17 cellular contexts compared by ENCODE assay signal in the genomic region with DNA sequence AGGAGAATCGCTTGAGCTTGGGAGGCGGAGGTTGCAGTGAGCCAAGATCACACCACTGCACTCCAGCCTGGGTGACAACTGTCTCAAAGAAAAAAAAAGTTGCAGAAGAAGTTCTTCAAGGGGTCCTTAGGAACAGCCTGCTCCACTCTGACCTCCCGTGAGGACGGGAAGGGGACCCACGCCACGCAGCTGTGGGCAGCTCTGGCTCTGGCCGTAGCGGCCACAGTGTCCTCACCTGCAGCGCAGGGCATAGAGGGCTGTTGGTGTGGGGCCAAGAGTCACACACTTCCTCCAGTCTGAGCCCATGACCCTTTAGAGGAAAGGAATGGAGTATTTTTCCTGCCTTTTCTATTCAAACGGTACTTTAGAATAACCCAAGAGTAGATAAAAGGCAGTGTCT. TPM values are rescaled to one million over a fixed set of nuclear protein-coding genes. Genes with fewer than 3 reads are reported as not detected.
DNase-seq lines count a peak whose midpoint lies in the region; ATAC-seq, FAIRE-seq and TF ChIP-seq lines count a peak whose summit lies in the region.
"Had no signal": no experiment of that assay in that cellular context is flagged by ENCODE, and none has a peak within 500 bp of the region (broad histone marks: within the 10 kb centered on the region; RNA-seq: fewer than 3 reads in every experiment).

No MANE protein-coding gene starts in this region.

- H3K4me2 ChIP-seq in HepG2 (ENCODE audit: low read depth, low read length) = no peak overlapping the region

- H3K4me1 ChIP-seq in HepG2 (ENCODE audit: insufficient read depth, low read length) (no peaks in the 10 kb centered on the region), transverse colon (peaks cover 0 to 6% (median 3%) of the 10 kb centered on the region in 4 donors)

- no peak for ATAC-seq in stimulated activated naive CD8-positive, alpha-beta T cell treated with anti-CD3 and anti-CD28 coated beads, Interleukin-15, amount 100 ng/mL, for 72 hours
- ATAC-seq in stimulated activated naive CD8-positive, alpha-beta T cell treated with anti-CD3 and anti-CD28 coated beads, Interleukin-15, Interleukin-2, amounts not matched to agents 100 U/mL and 50 U/mL, for 24 hours = no peak
- ATAC-seq in HepG2 (no peak), GM18498 (IDR thresholded peaks at IDR 0.05; ENCODE audit: unreplicated experiment) (no peak), HG03280 (IDR thresholded peaks at IDR 0.05; ENCODE audit: unreplicated experiment) (no peak)

- H3K4me1 Mint-ChIP-seq in stimulated activated naive CD8-positive, alpha-beta T cell treated with anti-CD3 and anti-CD28 coated beads, Interleukin-15, amount 100 ng/mL, for 72 hours = peaks cover 24% of the 10 kb centered on the region

- TF ChIP-seq POLR2A in HepG2 (IDR thresholded peaks at IDR 0.05; ENCODE audit: insufficient read depth in 1 of 2, low read depth in 2 of 2, low read length in 2 of 2) = no peak
- TF ChIP-seq POLR2A in transverse colon (IDR thresholded peaks at IDR 0.05) = no peak

- no peak overlapping the region for H3K4me3 Mint-ChIP-seq in stimulated activated naive CD8-positive, alpha-beta T cell treated with anti-CD3 and anti-CD28 coated beads, Interleukin-15, amount 100 ng/mL, for 72 hours

- H3K36me3 ChIP-seq in HepG2 (replicated peaks in 1 of 2; ENCODE audit: control insufficient read depth in 1 of 2, insufficient read depth in 2 of 2, low read length in 2 of 2) = no peaks in the 10 kb centered on the region
- H3K36me3 ChIP-seq in transverse colon = no peaks in the 10 kb centered on the region
- H3K36me3 ChIP-seq: BLaER1 had no signal

- in situ Hi-C loops in HepG2 (cut with HindIII; ENCODE audit: extremely low pct_ligation_motif_present, low pct_unique_long_range_greater_than_20kb) = no loop called here
- in situ Hi-C loops in transverse colon (cut with MboI; ENCODE audit: low pct_ligation_motif_present in 1 of 4, low pct_unique_long_range_greater_than_20kb in 1 of 4, low sequenced_read_pairs in 3 of 4) = no loop called here

- H3K9me3 ChIP-seq in HepG2 (ENCODE audit: low read length) (no peaks in the 10 kb centered on the region), transverse colon (no peaks in the 10 kb centered on the region)
- H3K9me3 ChIP-seq: BLaER1 had no signal

- no TSS peak for BruUV-seq in HepG2 (replicated peaks; lab: Mats Ljungman, UMichigan)

- H3K4me3 ChIP-seq in HepG2 (replicated peaks in 1 of 3; ENCODE audit: insufficient read depth in 1 of 3, low read depth in 2 of 3, low read length in 3 of 3) (no peak overlapping the region), transverse colon (no peak overlapping the region)
- H3K4me3 ChIP-seq: BLaER1 had no signal

- TF ChIP-seq RAD21 in HepG2 (CRISPR knock-in tag; IDR thresholded peaks at IDR 0.05) = no peak

- H3K27me3 ChIP-seq in HepG2 (ENCODE audit: control insufficient read depth in 1 of 2, insufficient read depth in 2 of 2, low read length in 2 of 2) (peaks cover 61 to 96% of the 10 kb centered on the region in 2 experiments), transverse colon (peaks cover 40% of the 10 kb centered on the region)

- no peak for FAIRE-seq in HepG2 (lab: Jason Lieb, UNC)
- FAIRE-seq: G401.6, GM12892 had no signal

- no peaks in the 10 kb centered on the region for H3K79me2 ChIP-seq in HepG2 (ENCODE audit: insufficient read depth, low read length)

- no peaks in the 10 kb centered on the region for H3K9me3 Mint-ChIP-seq in stimulated activated naive CD8-positive, alpha-beta T cell treated with anti-CD3 and anti-CD28 coated beads, Interleukin-15, amount 100 ng/mL, for 72 hours
- H3K9me3 Mint-ChIP-seq: CD8-positive, alpha-beta memory T cell had no signal

- TF ChIP-seq EP300 in HepG2 (IDR thresholded peaks at IDR 0.05; ENCODE audit: low read depth in 2 of 2, low read length in 2 of 2) (no peak), HepG2 (CRISPR knock-in tag; IDR thresholded peaks at IDR 0.05; ENCODE audit: borderline replicate concordance) (no peak), transverse colon (IDR thresholded peaks at IDR 0.05; ENCODE audit: low read depth) (no peak)

- TF ChIP-seq CTCF in VCaP (conservative IDR thresholded peaks at IDR 0.05) (no peak), HepG2 (CRISPR knock-in tag; IDR thresholded peaks at IDR 0.05) (no peak), transverse colon (IDR thresholded peaks at IDR 0.05) (no peak)

- H3K27ac Mint-ChIP-seq in stimulated activated naive CD8-positive, alpha-beta T cell treated with anti-CD3 and anti-CD28 coated beads, Interleukin-15, amount 100 ng/mL, for 72 hours = peak overlapping the region; percentile 22 to 29

- POLR2A ChIA-PET in HepG2 (lab: Yijun Ruan, JAX) = no interaction called here

- CTCF ChIA-PET in HepG2 (lab: Yijun Ruan, JAX; ENCODE audit: low intra/inter-chr PET ratio, low total read pairs) = no interaction called here

- H2AFZ ChIP-seq in HepG2 (ENCODE audit: low read length) = no peak overlapping the region

- H3K27me3 Mint-ChIP-seq in stimulated activated naive CD8-positive, alpha-beta T cell treated with anti-CD3 and anti-CD28 coated beads, Interleukin-15, amount 100 ng/mL, for 72 hours = peaks cover 45% of the 10 kb centered on the region

- H3K27ac ChIP-seq in VCaP = peak overlapping the region; percentile 52
- H3K27ac ChIP-seq in HepG2 (ENCODE audit: extremely low read length, insufficient read depth, low read length) = no peak overlapping the region
- H3K27ac ChIP-seq in transverse colon = peak overlapping the region; percentile 26 to 77 (median 65)
- H3K27ac ChIP-seq: BLaER1 had no signal

- peaks cover 8% of the 10 kb centered on the region; the same call in 1 of the 2 replicates for H4K20me1 ChIP-seq in HepG2 (ENCODE audit: insufficient read depth, low read length)

- DNase-seq in stimulated activated naive CD8-positive, alpha-beta T cell treated with anti-CD3 and anti-CD28 coated beads, Interleukin-15, amount 100 ng/mL, for 72 hours = no peak
- DNase-seq in stimulated activated naive CD8-positive, alpha-beta T cell treated with anti-CD3 and anti-CD28 coated beads, Interleukin-15, Interleukin-2, amounts not matched to agents 100 U/mL and 50 U/mL, for 24 hours = no peak
- no peak for DNase-seq in HepG2 (ENCODE audit: low spot score)
- no peak for DNase-seq in transverse colon
- DNase-seq in NCI-H2081 (lab: John Stamatoyannopoulos, UW) = no peak
- DNase-seq: 8988T; CD8-positive, alpha-beta memory T cell; COR-L47; DMS 273 treated with DMSO at 0.1 percent for 48 hours; GOT3; H7 had no signal

- no peak overlapping the region for H3K9ac ChIP-seq in HepG2 (ENCODE audit: insufficient read depth, low read depth, low read length)
- H3K9ac ChIP-seq: BLaER1 had no signal

- 44% methylated on average over 10 of the region's 10 CpGs for WGBS in HepG2 (ENCODE audit: low lambda C conversion rate)
- WGBS in transverse colon (ENCODE audit: low coverage in 1 of 2), 2 donors = 91% methylated on average over 10 of the region's 10 CpGs; no CpG with 5 or more reads in 1 of the 2 donors

- intact Hi-C loops in HepG2 (cut with micrococcal nuclease; ENCODE audit: unreplicated experiment) = no loop called here
- intact Hi-C loops in transverse colon (cut with DNase I; ENCODE audit: low total_unique reads) = no loop called here

TF ChIP-seq in HepG2, 621 proteins besides CTCF, POLR2A, EP300 and RAD21:
- TF ChIP-seq ZNF337 (CRISPR knock-in tag; IDR thresholded peaks at IDR 0.05; ENCODE audit: borderline replicate concordance, low read depth) (no peak), RXRA (CRISPR knock-in tag; IDR thresholded peaks at IDR 0.05) (no peak)
- TF ChIP-seq, protein P1, sequence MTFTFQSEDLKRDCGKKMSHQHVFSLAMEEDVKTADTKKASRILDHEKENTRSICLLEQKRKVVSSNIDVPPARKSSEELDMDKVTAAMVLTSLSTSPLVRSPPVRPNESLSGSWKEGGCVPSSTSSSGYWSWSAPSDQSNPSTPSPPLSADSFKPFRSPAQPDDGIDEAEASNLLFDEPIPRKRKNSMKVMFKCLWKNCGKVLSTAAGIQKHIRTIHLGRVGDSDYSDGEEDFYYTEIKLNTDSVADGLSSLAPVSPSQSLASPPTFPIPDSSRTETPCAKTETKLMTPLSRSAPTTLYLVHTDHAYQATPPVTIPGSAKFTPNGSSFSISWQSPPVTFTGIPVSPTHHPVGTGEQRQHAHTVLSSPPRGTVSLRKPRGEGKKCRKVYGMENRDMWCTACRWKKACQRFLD (CRISPR knock-in tag; IDR thresholded peaks at IDR 0.05; ENCODE audit: borderline replicate concordance) = 0 out of 2 replicates have a peak, but pooled peaks have one; percentile 6
TF ChIP-seq in HepG2: peak in this region for 1.

RNA-seq across cellular contexts. Expression of a gene that starts 5.4 kb away (rescaled TPM):
- total RNA-seq in HepG2 (2016; rRNA removed; fragmentation: Illumina TruSeq; extraction: Trizol) (0.09 TPM in 1 of 2 replicates, not detected in the other), transverse colon (10 to 100 TPM in 1 of 4 donors, 1 to 10 TPM in 3; 1.5 to 23.9 (median 4.7) TPM)
- not detected in 2 replicates for total RNA-seq in HepG2 (2016; cell fraction: cytosol; rRNA removed; fragmentation: Illumina TruSeq; extraction: Trizol; ENCODE audit: low read depth)
- 0.04 TPM in 1 of 2 replicates, not detected in the other for total RNA-seq in HepG2 (2016; cell fraction: insoluble cytoplasmic fraction; rRNA removed; fragmentation: Illumina TruSeq; extraction: Trizol)
- 0.09 TPM in 1 of 2 replicates, not detected in the other for total RNA-seq in HepG2 (2016; cell fraction: membrane; rRNA removed; fragmentation: Illumina TruSeq; extraction: Trizol)
- 0.12 TPM in 1 of 2 replicates, not detected in the other for total RNA-seq in HepG2 (2016; cell fraction: nucleus; rRNA removed; fragmentation: Illumina TruSeq; extraction: Trizol)
- polyA plus RNA-seq in HepG2 (2011; rRNA removed) = 0.12 and 0.17 TPM in 2 replicates
- 0.09 and 0.12 TPM in 2 replicates for polyA plus RNA-seq in HepG2 (2011; cell fraction: cytosol; rRNA removed)
- 0.38 and 0.51 TPM in 2 replicates for polyA plus RNA-seq in HepG2 (2011; cell fraction: nucleus; rRNA removed)
- 0.09 and 0.19 TPM in 2 replicates for polyA plus RNA-seq in HepG2 (2012)
- not detected in 2 replicates for polyA plus RNA-seq in HepG2 (2016; cell fraction: cytosol; fragmentation: Illumina TruSeq; extraction: Trizol; ENCODE audit: low read depth)
- polyA plus RNA-seq in HepG2 (2016; cell fraction: insoluble cytoplasmic fraction; fragmentation: Illumina TruSeq; extraction: Trizol; ENCODE audit: low read depth) = 0.08 TPM in 1 of 2 replicates, not detected in the other
- polyA plus RNA-seq in HepG2 (2016; cell fraction: membrane; fragmentation: Illumina TruSeq; extraction: Trizol; ENCODE audit: low read depth) = 0.05 TPM in 1 of 2 replicates, not detected in the other
- polyA plus RNA-seq in HepG2 (2016; cell fraction: nucleus; fragmentation: Illumina TruSeq; extraction: Trizol; ENCODE audit: insufficient read depth, low read depth) = 0.35 and 0.41 TPM in 2 replicates
- 0.24 TPM in 1 of 2 replicates, not detected in the other for polyA minus RNA-seq in HepG2 (2011; rRNA and poly(A)+ RNA removed; ENCODE audit: low replicate concordance)
- polyA minus RNA-seq in HepG2 (2011; cell fraction: cytosol; rRNA and poly(A)+ RNA removed) = not detected in 2 replicates
- 0.12 and 0.13 TPM in 2 replicates for polyA minus RNA-seq in HepG2 (2011; cell fraction: nucleus; rRNA and poly(A)+ RNA removed)
- total RNA-seq: CD8-positive, alpha-beta memory T cell had no signal
- polyA plus RNA-seq: CD8-positive, alpha-beta memory T cell had no signal
